8 cellular contexts compared by ENCODE assay signal in the genomic region with DNA sequence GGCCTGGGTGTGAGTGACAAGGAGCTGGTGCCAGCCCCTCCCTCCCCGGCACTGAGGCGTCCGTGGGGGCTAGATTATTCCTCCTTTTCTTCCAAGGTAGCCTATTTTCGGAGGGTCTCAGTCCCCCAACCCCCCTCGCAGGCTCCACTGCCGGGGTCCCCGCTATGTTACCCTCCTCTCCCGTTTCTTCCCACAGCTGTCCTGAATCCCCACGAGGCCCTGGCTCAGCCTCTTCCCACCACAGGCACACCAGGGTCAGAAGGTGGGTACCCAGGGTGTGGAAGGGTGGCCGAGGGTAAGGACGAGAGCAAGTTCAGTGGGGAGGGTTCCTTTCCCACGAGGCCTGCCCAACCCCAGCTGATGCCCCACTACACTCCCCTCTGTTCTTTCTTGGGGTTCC. TPM values are rescaled to one million over a fixed set of nuclear protein-coding genes. Genes with fewer than 3 reads are reported as not detected.
DNase-seq lines count a peak whose midpoint lies in the region; ATAC-seq and TF ChIP-seq lines count a peak whose summit lies in the region.

No MANE protein-coding gene starts in this region.

- H3K14ac ChIP-seq in trophoblast cell (ENCODE audit: low read length) = no peak overlapping the region

- no peak overlapping the region for H4K8ac ChIP-seq in trophoblast cell (ENCODE audit: low read depth, low read length)

- CTCF ChIA-PET in T-cell (lab: Charles Lee) = interaction anchor here (0.6 to 1.2 kb wide), 3 partner anchors 12 to 68 kb away, joined by 4 to 6 read pairs (median 4); partner anchors contain the start of genes BECN1 (in 1 of the 2) and VPS25 (in 1 of the 2)
- CTCF ChIA-PET in activated CD4-positive, alpha-beta memory T cell treated with anti-CD3 and anti-CD28 coated beads, Interleukin-2, amount 10 ng/mL, durations not matched to agents 7 days and 5 days (lab: Charles Lee) = interaction anchor here (0.9 to 6.5 kb wide), 5 partner anchors 10 to 184 kb away, joined by 3 to 93 read pairs (median 5); partner anchors contain the start of genes PSMC3IP and VPS25

- no peaks in the 10 kb centered on the region for H3K9me3 Mint-ChIP-seq in T-cell
- H3K9me3 Mint-ChIP-seq in activated CD4-positive, alpha-beta memory T cell treated with anti-CD3 and anti-CD28 coated beads, Interleukin-2, amount 10 ng/mL, durations not matched to agents 7 days and 5 days = no peaks in the 10 kb centered on the region

- no peak overlapping the region for H3K18ac ChIP-seq in trophoblast cell (ENCODE audit: low read length)

- peak overlapping the region in 2 of 3 donors; percentile 5 to 61 for H3K4me3 Mint-ChIP-seq in T-cell
- no peak overlapping the region for H3K4me3 Mint-ChIP-seq in activated CD4-positive, alpha-beta memory T cell treated with anti-CD3 and anti-CD28 coated beads, Interleukin-2, amount 10 ng/mL, durations not matched to agents 7 days and 5 days

- no peak overlapping the region for H3K9ac ChIP-seq in trophoblast cell (ENCODE audit: low read length)

- H3K4me3 ChIP-seq in BE2C (ENCODE audit: low read depth, low read length) = peak overlapping the region; percentile 29
- peak overlapping the region; percentile 33 to 69 for H3K4me3 ChIP-seq in gastroesophageal sphincter
- H3K4me3 ChIP-seq in trophoblast cell (ENCODE audit: low read depth, low read length) = no peak overlapping the region

- H3K4me2 ChIP-seq in trophoblast cell (ENCODE audit: low read length) = peak overlapping the region; percentile 73

- TF ChIP-seq CTCF in BE2C (IDR thresholded peaks at IDR 0.05; ENCODE audit: low read depth, low read length) = no peak
- TF ChIP-seq CTCF in gastroesophageal sphincter (IDR thresholded peaks at IDR 0.05) = no peak

- H3K27ac ChIP-seq in gastroesophageal sphincter (peak overlapping the region in 3 of 4 donors; percentile 67 to 79 (median 70)), trophoblast cell (ENCODE audit: low read depth, low read length) (no peak overlapping the region)

- no peak overlapping the region for H2AFZ ChIP-seq in trophoblast cell (ENCODE audit: insufficient read depth, low read length, poor library complexity)

- H4K91ac ChIP-seq in trophoblast cell (ENCODE audit: low read depth, low read length) = no peak overlapping the region

- H3K27me3 Mint-ChIP-seq in T-cell = peaks cover 50 to 65% of the 10 kb centered on the region in 2 donors
- peaks cover 57% of the 10 kb centered on the region for H3K27me3 Mint-ChIP-seq in activated CD4-positive, alpha-beta memory T cell treated with anti-CD3 and anti-CD28 coated beads, Interleukin-2, amount 10 ng/mL, durations not matched to agents 7 days and 5 days

- POLR2A ChIA-PET in T-cell (lab: Charles Lee) = interaction anchor here in 1 of 2 donors (0.6 kb wide), 2 partner anchors 18 to 157 kb away, joined by 4 to 15 read pairs; no protein-coding TSS in a partner anchor
- POLR2A ChIA-PET in activated CD4-positive, alpha-beta memory T cell treated with anti-CD3 and anti-CD28 coated beads, Interleukin-2, amount 10 ng/mL, durations not matched to agents 7 days and 5 days (lab: Charles Lee) = interaction anchor here (1.4 to 3.2 kb wide), 2 partner anchors 12 kb away, joined by 4 to 13 read pairs; partner anchors contain the start of gene VPS25

- peaks cover 9% of the 10 kb centered on the region for H3K4me1 ChIP-seq in BE2C
- H3K4me1 ChIP-seq in gastroesophageal sphincter = peaks cover 0 to 37% (median 10%) of the 10 kb centered on the region in 3 donors
- peaks cover 10 to 11% of the 10 kb centered on the region in 2 experiments for H3K4me1 ChIP-seq in trophoblast cell (ENCODE audit: control insufficient read depth in 1 of 2, insufficient read depth in 2 of 2, low read length in 2 of 2)

- TF ChIP-seq POLR2A in gastroesophageal sphincter (IDR thresholded peaks at IDR 0.05) = no peak

- H2AK5ac ChIP-seq in trophoblast cell (ENCODE audit: low read length) = no peak overlapping the region

- H3K79me1 ChIP-seq in trophoblast cell (ENCODE audit: low read length) = no peaks in the 10 kb centered on the region

- TF ChIP-seq EP300 in gastroesophageal sphincter (IDR thresholded peaks at IDR 0.05) = no peak

- no peak overlapping the region for H2BK5ac ChIP-seq in trophoblast cell (ENCODE audit: low read depth, low read length, poor library complexity)

- H3K36me3 ChIP-seq in BE2C = no peaks in the 10 kb centered on the region
- no peaks in the 10 kb centered on the region for H3K36me3 ChIP-seq in gastroesophageal sphincter
- H3K36me3 ChIP-seq in trophoblast cell (ENCODE audit: control insufficient read depth in 1 of 2, insufficient read depth in 2 of 2, low read length in 2 of 2) = no peaks in the 10 kb centered on the region

- no peak overlapping the region for H3K23ac ChIP-seq in trophoblast cell (ENCODE audit: low read length)

- no peak overlapping the region for H3K27ac Mint-ChIP-seq in T-cell
- no peak overlapping the region for H3K27ac Mint-ChIP-seq in activated CD4-positive, alpha-beta memory T cell treated with anti-CD3 and anti-CD28 coated beads, Interleukin-2, amount 10 ng/mL, durations not matched to agents 7 days and 5 days

- H2BK12ac ChIP-seq in trophoblast cell (ENCODE audit: low read length) = no peak overlapping the region

- 30 to 35% methylated on average over 5 to 9 of the region's 12 CpGs for WGBS in gastroesophageal sphincter (ENCODE audit: low coverage in 1 of 2), 2 donors
- WGBS in trophoblast cell (ENCODE audit: extremely low coverage, insufficient coverage, insufficient read length) = no CpG with 5 or more reads among the region's 12 CpGs

- H3K36me3 Mint-ChIP-seq in T-cell = no peaks in the 10 kb centered on the region
- H3K36me3 Mint-ChIP-seq in activated CD4-positive, alpha-beta memory T cell treated with anti-CD3 and anti-CD28 coated beads, Interleukin-2, amount 10 ng/mL, durations not matched to agents 7 days and 5 days (ENCODE audit: low read depth) = no peaks in the 10 kb centered on the region

- H3K4ac ChIP-seq in trophoblast cell (ENCODE audit: low read depth, low read length) = no peak overlapping the region

- DNase-seq in BE2C (no peak), T-cell (no peak), trophoblast cell (no peak), DMS 273 (lab: John Stamatoyannopoulos, UW; ENCODE audit: unreplicated experiment) (no peak), NCI-H1048 (lab: John Stamatoyannopoulos, UW) (no peak)
- no peak for DNase-seq in activated CD4-positive, alpha-beta memory T cell treated with anti-CD3 and anti-CD28 coated beads, Interleukin-2, amount 10 ng/mL, durations not matched to agents 7 days and 5 days

- H3K4me1 Mint-ChIP-seq in T-cell = peaks cover 0 to 14% (median 9%) of the 10 kb centered on the region in 3 donors
- peaks cover 7% of the 10 kb centered on the region for H3K4me1 Mint-ChIP-seq in activated CD4-positive, alpha-beta memory T cell treated with anti-CD3 and anti-CD28 coated beads, Interleukin-2, amount 10 ng/mL, durations not matched to agents 7 days and 5 days

- ATAC-seq in T-cell (replicated peaks in 1 of 4) (no peak), gastroesophageal sphincter (no peak), HG03045 (IDR thresholded peaks at IDR 0.05; ENCODE audit: unreplicated experiment) (no peak)

- H2BK120ac ChIP-seq in trophoblast cell (ENCODE audit: insufficient read depth, low read length, poor library complexity) = no peak overlapping the region

- H3K79me2 ChIP-seq in trophoblast cell (ENCODE audit: control insufficient read depth, insufficient read depth, low read length, poor library complexity) = no peaks in the 10 kb centered on the region

- H3K9me3 ChIP-seq in BE2C (no peaks in the 10 kb centered on the region), gastroesophageal sphincter (no peaks in the 10 kb centered on the region), trophoblast cell (ENCODE audit: insufficient read depth, low read depth, low read length) (peaks cover 4% of the 10 kb centered on the region)

- peaks cover 12% of the 10 kb centered on the region for H3K27me3 ChIP-seq in BE2C
- H3K27me3 ChIP-seq in gastroesophageal sphincter = peaks cover 36% of the 10 kb centered on the region
- peaks cover 29% of the 10 kb centered on the region for H3K27me3 ChIP-seq in trophoblast cell (ENCODE audit: insufficient read depth, low read length)

- no peak overlapping the region for H4K12ac ChIP-seq in trophoblast cell (ENCODE audit: low read depth, low read length)

RNA-seq across cellular contexts. Expression of gene RAMP2, which starts 0.6 kb away (rescaled TPM):
- 66.7 TPM for polyA plus RNA-seq in BE2C (2012; ENCODE audit: insufficient read depth, insufficient read length, low read depth)
- total RNA-seq in T-cell (not detected), gastroesophageal sphincter (10 to 100 TPM in 3 of 4 donors, 1 to 10 TPM in 1; 4.0 to 27.4 (median 21.5) TPM)
- 0.64 TPM in 2 replicates for polyA plus RNA-seq in trophoblast cell (2013)
- not detected for total RNA-seq in activated CD4-positive, alpha-beta memory T cell treated with anti-CD3 and anti-CD28 coated beads, Interleukin-2, amount 10 ng/mL, durations not matched to agents 7 days and 5 days

RNA-seq across cellular contexts. Expression of gene VPS25, which starts 11.6 kb away (rescaled TPM):
- 180 TPM for polyA plus RNA-seq in BE2C (2012; ENCODE audit: insufficient read depth, insufficient read length, low read depth)
- total RNA-seq in T-cell = 10 to 100 TPM; 34.7 to 42.5 (median 38.7) TPM
- 10 to 100 TPM; 43.1 to 64.0 (median 44.8) TPM for total RNA-seq in gastroesophageal sphincter
- polyA plus RNA-seq in trophoblast cell (2013) = 66.3 and 72.1 TPM in 2 replicates
- 10 to 100 TPM; 52.8 to 53.0 TPM for total RNA-seq in activated CD4-positive, alpha-beta memory T cell treated with anti-CD3 and anti-CD28 coated beads, Interleukin-2, amount 10 ng/mL, durations not matched to agents 7 days and 5 days

RNA-seq across cellular contexts. Expression of gene EZH1, which starts 16.8 kb away (rescaled TPM):
- 17.1 TPM for polyA plus RNA-seq in BE2C (2012; ENCODE audit: insufficient read depth, insufficient read length, low read depth)
- total RNA-seq in T-cell (100 to 1,000 TPM in 4 of 5 donors, 10 to 100 TPM in 1; 87.1 to 161 (median 146) TPM), gastroesophageal sphincter (10 to 100 TPM; 57.2 to 90.4 (median 59.7) TPM)
- polyA plus RNA-seq in trophoblast cell (2013) = 8.5 and 8.6 TPM in 2 replicates
- 10 to 100 TPM; 51.9 to 55.3 TPM for total RNA-seq in activated CD4-positive, alpha-beta memory T cell treated with anti-CD3 and anti-CD28 coated beads, Interleukin-2, amount 10 ng/mL, durations not matched to agents 7 days and 5 days

RNA-seq across cellular contexts. Expression of gene WNK4, which starts 18.8 kb away (rescaled TPM):
- polyA plus RNA-seq in BE2C (2012; ENCODE audit: insufficient read depth, insufficient read length, low read depth) = 1.5 TPM
- total RNA-seq in T-cell (1 to 10 TPM in 1 of 5 donors, under 1 TPM in 3, not detected in 1; 0.38 to 1.3 (median 0.60) TPM), gastroesophageal sphincter (1 to 10 TPM in 3 of 4 donors, under 1 TPM in 1; 0.78 to 6.7 (median 1.6) TPM)
- polyA plus RNA-seq in trophoblast cell (2013) = 1.7 and 1.9 TPM in 2 replicates
- under 1 TPM; 0.18 to 0.20 TPM for total RNA-seq in activated CD4-positive, alpha-beta memory T cell treated with anti-CD3 and anti-CD28 coated beads, Interleukin-2, amount 10 ng/mL, durations not matched to agents 7 days and 5 days

RNA-seq across cellular contexts. Expression of gene COA3, which starts 36.9 kb away (rescaled TPM):
- polyA plus RNA-seq in BE2C (2012; ENCODE audit: insufficient read depth, insufficient read length, low read depth) = 112 TPM
- 10 to 100 TPM in 4 of 5 donors, 1 to 10 TPM in 1; 7.9 to 32.4 (median 29.8) TPM for total RNA-seq in T-cell
- 10 to 100 TPM; 55.3 to 81.4 (median 66.8) TPM for total RNA-seq in gastroesophageal sphincter
- polyA plus RNA-seq in trophoblast cell (2013) = 57.8 and 61.4 TPM in 2 replicates
- total RNA-seq in activated CD4-positive, alpha-beta memory T cell treated with anti-CD3 and anti-CD28 coated beads, Interleukin-2, amount 10 ng/mL, durations not matched to agents 7 days and 5 days = 10 to 100 TPM; 35.1 to 37.0 TPM

Comparison
In these comparisons a context has a peak if more than half of its experiments do, and no peak if none do; other contexts are left out.
1. RNA of gene RAMP2, which starts 0.6 kb away (total RNA-seq): 4.0 to 27.4 TPM in gastroesophageal sphincter; not detected in T-cell and not detected in activated CD4-positive, alpha-beta memory T cell treated with anti-CD3 and anti-CD28 coated beads, Interleukin-2, amount 10 ng/mL, durations not matched to agents 7 days and 5 days; every median in the first group is over 4 times any median in the second.